1 cellular context compared by ENCODE assay signal in the genomic region with DNA sequence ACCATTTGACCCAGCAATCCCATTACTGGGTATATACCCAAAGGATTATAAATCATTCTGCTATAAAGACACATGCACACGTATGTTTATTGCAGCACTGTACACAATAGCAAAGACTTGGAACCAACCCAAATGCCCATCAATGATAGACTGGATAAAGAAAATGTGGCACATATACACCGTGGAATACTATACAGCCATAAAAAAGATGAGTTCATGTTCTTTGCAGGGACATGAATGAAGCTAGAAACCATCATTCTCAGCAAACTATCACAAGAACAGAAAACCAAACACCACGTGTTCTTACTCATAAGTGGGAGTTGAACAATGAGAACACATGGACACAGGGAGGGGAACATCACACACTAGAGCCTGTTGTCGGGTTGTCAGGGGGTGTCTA.
TF ChIP-seq lines count a peak whose summit lies in the region.
"Not testable (repeated sequence)": the region's sequence is repeated elsewhere in the genome, so short reads cannot be mapped to it uniquely, and the experiment has no call there.

No MANE protein-coding gene starts in this region.

- not testable (repeated sequence) for H3K36me3 ChIP-seq in HEK293 (ENCODE audit: control insufficient read depth in 2 of 2, insufficient read depth in 1 of 2, low read length in 2 of 2)

- H3K4me1 ChIP-seq in HEK293 (ENCODE audit: control insufficient read depth, insufficient read depth, low read length): not testable (repeated sequence)

- CTCF ChIA-PET in HEK293 (lab: Yijun Ruan, JAX): not testable (repeated sequence)

- not testable (repeated sequence) for H3K27ac ChIP-seq in HEK293 (ENCODE audit: extremely low read depth, low read depth, low read length)

- not testable (repeated sequence) for H3K9me3 ChIP-seq in HEK293 (ENCODE audit: control insufficient read depth, insufficient read depth, low read depth, low read length)

- TF ChIP-seq CTCF in HEK293 (tag by site-specific recombination; IDR thresholded peaks at IDR 0.05): not testable (repeated sequence)

- POLR2A ChIA-PET in HEK293 (lab: Yijun Ruan, JAX): not testable (repeated sequence)

- H3K4me3 ChIP-seq in HEK293 (ENCODE audit: low read depth, low read length): not testable (repeated sequence)

TF ChIP-seq in HEK293, 187 proteins besides CTCF, POLR2A, EP300 and RAD21:
- TF ChIP-seq, protein P1, sequence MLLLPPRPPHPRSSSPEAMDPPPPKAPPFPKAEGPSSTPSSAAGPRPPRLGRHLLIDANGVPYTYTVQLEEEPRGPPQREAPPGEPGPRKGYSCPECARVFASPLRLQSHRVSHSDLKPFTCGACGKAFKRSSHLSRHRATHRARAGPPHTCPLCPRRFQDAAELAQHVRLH (tag by site-specific recombination; IDR thresholded peaks at IDR 0.05): peak; percentile 46; the same call in 1 of the 2 replicates
- peak; percentile 90 for TF ChIP-seq ZNF146 (tag by site-specific recombination; IDR thresholded peaks at IDR 0.05)
